1 cellular context compared by ENCODE assay signal in genomic region chr10:103649654-103650423, GRCh38.
TF ChIP-seq lines count a peak whose summit lies in the region.

No MANE protein-coding gene starts in this region.

TF ChIP-seq in GM23338, 12 proteins besides CTCF, POLR2A, EP300 and RAD21 (continued from another document):
- TF ChIP-seq, protein P1, sequence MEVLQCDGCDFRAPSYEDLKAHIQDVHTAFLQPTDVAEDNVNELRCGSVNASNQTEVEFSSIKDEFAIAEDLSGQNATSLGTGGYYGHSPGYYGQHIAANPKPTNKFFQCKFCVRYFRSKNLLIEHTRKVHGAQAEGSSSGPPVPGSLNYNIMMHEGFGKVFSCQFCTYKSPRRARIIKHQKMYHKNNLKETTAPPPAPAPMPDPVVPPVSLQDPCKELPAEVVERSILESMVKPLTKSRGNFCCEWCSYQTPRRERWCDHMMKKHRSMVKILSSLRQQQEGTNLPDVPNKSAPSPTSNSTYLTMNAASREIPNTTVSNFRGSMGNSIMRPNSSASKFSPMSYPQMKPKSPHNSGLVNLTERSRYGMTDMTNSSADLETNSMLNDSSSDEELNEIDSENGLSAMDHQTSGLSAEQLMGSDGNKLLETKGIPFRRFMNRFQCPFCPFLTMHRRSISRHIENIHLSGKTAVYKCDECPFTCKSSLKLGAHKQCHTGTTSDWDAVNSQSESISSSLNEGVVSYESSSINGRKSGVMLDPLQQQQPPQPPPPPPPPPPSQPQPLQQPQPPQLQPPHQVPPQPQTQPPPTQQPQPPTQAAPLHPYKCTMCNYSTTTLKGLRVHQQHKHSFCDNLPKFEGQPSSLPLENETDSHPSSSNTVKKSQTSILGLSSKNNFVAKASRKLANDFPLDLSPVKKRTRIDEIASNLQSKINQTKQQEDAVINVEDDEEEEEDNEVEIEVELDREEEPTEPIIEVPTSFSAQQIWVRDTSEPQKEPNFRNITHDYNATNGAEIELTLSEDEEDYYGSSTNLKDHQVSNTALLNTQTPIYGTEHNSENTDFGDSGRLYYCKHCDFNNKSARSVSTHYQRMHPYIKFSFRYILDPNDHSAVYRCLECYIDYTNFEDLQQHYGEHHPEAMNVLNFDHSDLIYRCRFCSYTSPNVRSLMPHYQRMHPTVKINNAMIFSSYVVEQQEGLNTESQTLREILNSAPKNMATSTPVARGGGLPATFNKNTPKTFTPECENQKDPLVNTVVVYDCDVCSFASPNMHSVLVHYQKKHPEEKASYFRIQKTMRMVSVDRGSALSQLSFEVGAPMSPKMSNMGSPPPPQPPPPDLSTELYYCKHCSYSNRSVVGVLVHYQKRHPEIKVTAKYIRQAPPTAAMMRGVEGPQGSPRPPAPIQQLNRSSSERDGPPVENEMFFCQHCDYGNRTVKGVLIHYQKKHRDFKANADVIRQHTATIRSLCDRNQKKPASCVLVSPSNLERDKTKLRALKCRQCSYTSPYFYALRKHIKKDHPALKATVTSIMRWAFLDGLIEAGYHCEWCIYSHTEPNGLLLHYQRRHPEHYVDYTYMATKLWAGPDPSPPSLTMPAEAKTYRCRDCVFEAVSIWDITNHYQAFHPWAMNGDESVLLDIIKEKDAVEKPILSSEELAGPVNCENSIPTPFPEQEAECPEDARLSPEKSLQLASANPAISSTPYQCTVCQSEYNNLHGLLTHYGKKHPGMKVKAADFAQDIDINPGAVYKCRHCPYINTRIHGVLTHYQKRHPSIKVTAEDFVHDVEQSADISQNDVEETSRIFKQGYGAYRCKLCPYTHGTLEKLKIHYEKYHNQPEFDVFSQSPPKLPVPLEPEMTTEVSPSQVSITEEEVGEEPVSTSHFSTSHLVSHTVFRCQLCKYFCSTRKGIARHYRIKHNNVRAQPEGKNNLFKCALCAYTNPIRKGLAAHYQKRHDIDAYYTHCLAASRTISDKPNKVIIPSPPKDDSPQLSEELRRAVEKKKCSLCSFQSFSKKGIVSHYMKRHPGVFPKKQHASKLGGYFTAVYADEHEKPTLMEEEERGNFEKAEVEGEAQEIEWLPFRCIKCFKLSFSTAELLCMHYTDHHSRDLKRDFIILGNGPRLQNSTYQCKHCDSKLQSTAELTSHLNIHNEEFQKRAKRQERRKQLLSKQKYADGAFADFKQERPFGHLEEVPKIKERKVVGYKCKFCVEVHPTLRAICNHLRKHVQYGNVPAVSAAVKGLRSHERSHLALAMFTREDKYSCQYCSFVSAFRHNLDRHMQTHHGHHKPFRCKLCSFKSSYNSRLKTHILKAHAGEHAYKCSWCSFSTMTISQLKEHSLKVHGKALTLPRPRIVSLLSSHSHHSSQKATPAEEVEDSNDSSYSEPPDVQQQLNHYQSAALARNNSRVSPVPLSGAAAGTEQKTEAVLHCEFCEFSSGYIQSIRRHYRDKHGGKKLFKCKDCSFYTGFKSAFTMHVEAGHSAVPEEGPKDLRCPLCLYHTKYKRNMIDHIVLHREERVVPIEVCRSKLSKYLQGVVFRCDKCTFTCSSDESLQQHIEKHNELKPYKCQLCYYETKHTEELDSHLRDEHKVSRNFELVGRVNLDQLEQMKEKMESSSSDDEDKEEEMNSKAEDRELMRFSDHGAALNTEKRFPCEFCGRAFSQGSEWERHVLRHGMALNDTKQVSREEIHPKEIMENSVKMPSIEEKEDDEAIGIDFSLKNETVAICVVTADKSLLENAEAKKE (CRISPR knock-in tag; IDR thresholded peaks at IDR 0.05), result no peak
- TF ChIP-seq ZNF331 (CRISPR knock-in tag; IDR thresholded peaks at IDR 0.05; ENCODE audit: low read depth) (no peak), POLR2AphosphoS5 (IDR thresholded peaks at IDR 0.05; ENCODE audit: low read depth) (no peak), EZH2phosphoT487 (IDR thresholded peaks at IDR 0.05; ENCODE audit: unreplicated experiment) (no peak), EZH2 (IDR thresholded peaks at IDR 0.05; ENCODE audit: low read depth, unreplicated experiment) (no peak), CREB1 (CRISPR knock-in tag; IDR thresholded peaks at IDR 0.05; ENCODE audit: low read depth) (no peak), STAT1 (IDR thresholded peaks at IDR 0.05; ENCODE audit: unreplicated experiment) (no peak)
